ENCODE assay signal across 8 cellular contexts in genomic region chr3:10551821-10552630, GRCh38. TPM values are rescaled to one million over a fixed set of nuclear protein-coding genes. Genes with fewer than 3 reads are reported as not detected.
DNase-seq lines count a peak whose midpoint lies in the region; ATAC-seq and TF ChIP-seq lines count a peak whose summit lies in the region.

No MANE protein-coding gene starts in this region.

- H3K36me3 Mint-ChIP-seq in WTC11: no peaks in the 10 kb centered on the region

- CTCF ChIA-PET in WTC11 (lab: Charles Lee): interaction anchor here (1.1 to 2.0 kb wide), 3 partner anchors 40 to 186 kb away, joined by 3 to 4 read pairs (median 3); no protein-coding TSS in a partner anchor

- no peak overlapping the region for H3K4me3 Mint-ChIP-seq in WTC11

- DNase-seq in RPMI7951 (ENCODE audit: low read depth) (peak; percentile 89), left ventricle myocardium superior (peak; percentile 49), kidney tubule cell (ENCODE audit: low spot score) (no peak), WTC11 (ENCODE audit: low spot score) (no peak)
- peak; percentile 48 to 56 for DNase-seq in activated T-helper 1 cell treated with anti-CD3 and anti-CD28 coated beads, Interleukin-2, amount 50 U/mL, for 16 hours (ENCODE audit: low read depth in 1 of 2, low spot score in 1 of 2)
- peak; percentile 72 for DNase-seq in stimulated activated CD8-positive, alpha-beta memory T cell treated with anti-CD3 and anti-CD28 coated beads, Interleukin-12 subunit alpha, Interleukin-12 subunit beta, amount 100 ng/mL, for 1 hour (ENCODE audit: low read depth)

- intact Hi-C loops in left ventricle myocardium superior (cut with micrococcal nuclease): no loop called here

- H3K4me1 Mint-ChIP-seq in WTC11: peaks cover 7% of the 10 kb centered on the region; the same call in 1 of the 2 replicates

- H3K27ac Mint-ChIP-seq in WTC11: no peak overlapping the region

- no peak for TF ChIP-seq CTCF in WTC11 (IDR thresholded peaks at IDR 0.05)

- ATAC-seq in GM18498 (IDR thresholded peaks at IDR 0.05; ENCODE audit: unreplicated experiment) (peak; percentile 71), left ventricle myocardium superior (no peak), WTC11 (no peak), GM19467 (IDR thresholded peaks at IDR 0.05; ENCODE audit: unreplicated experiment) (no peak)

- H3K9me3 Mint-ChIP-seq in WTC11: no peaks in the 10 kb centered on the region

- no peaks in the 10 kb centered on the region for H3K27me3 Mint-ChIP-seq in WTC11 (ENCODE audit: low read depth)

- POLR2A ChIA-PET in WTC11 (lab: Charles Lee): no interaction called here

TF ChIP-seq in WTC11, 78 proteins besides CTCF, POLR2A, EP300 and RAD21 (continues in another document):
- TF ChIP-seq AR (CRISPR knock-in tag; IDR thresholded peaks at IDR 0.05): no peak
- TF ChIP-seq ZNF423 (CRISPR knock-in tag; IDR thresholded peaks at IDR 0.05): no peak
- no peak for TF ChIP-seq GRHL2 (CRISPR knock-in tag; IDR thresholded peaks at IDR 0.05; ENCODE audit: insufficient replicate concordance, severe bottlenecking)
- no peak for TF ChIP-seq NFATC4 (CRISPR knock-in tag; IDR thresholded peaks at IDR 0.05)
- no peak for TF ChIP-seq ZBTB21 (CRISPR knock-in tag; IDR thresholded peaks at IDR 0.05; ENCODE audit: borderline replicate concordance)
- no peak for TF ChIP-seq CREM (CRISPR knock-in tag; IDR thresholded peaks at IDR 0.05)
- TF ChIP-seq CBFB (CRISPR knock-in tag; IDR thresholded peaks at IDR 0.05; ENCODE audit: low read depth): no peak
- TF ChIP-seq NR3C1 (CRISPR knock-in tag; conservative IDR thresholded peaks at IDR 0.05; ENCODE audit: low read depth): no peak
- no peak for TF ChIP-seq ZNF121 (CRISPR knock-in tag; IDR thresholded peaks at IDR 0.05)
- TF ChIP-seq CDX4 (CRISPR knock-in tag; IDR thresholded peaks at IDR 0.05; ENCODE audit: borderline replicate concordance): no peak
- no peak for TF ChIP-seq AFF4 (CRISPR knock-in tag; IDR thresholded peaks at IDR 0.05; ENCODE audit: borderline replicate concordance)
- no peak for TF ChIP-seq PRDM15 (CRISPR knock-in tag; IDR thresholded peaks at IDR 0.05)
- no peak for TF ChIP-seq HMGA2 (CRISPR knock-in tag; IDR thresholded peaks at IDR 0.05)
- TF ChIP-seq USF2 (CRISPR knock-in tag; IDR thresholded peaks at IDR 0.05): no peak

RNA-seq across cellular contexts. Expression of gene ATP2B2, which starts 46.6 kb away (rescaled TPM):
- 0.39 and 0.72 TPM in 2 replicates for total RNA-seq in RPMI7951 (2014; rRNA removed; shearing (Covaris generic))
- not detected for total RNA-seq in left ventricle myocardium superior
- 0.48 to 0.62 TPM (median 0.57 TPM) in 3 replicates for total RNA-seq in WTC11 (2021)

Comparison
In these comparisons a context has a peak if more than half of its experiments do, and no peak if none do; other contexts are left out.
1. DNase-seq: peak in RPMI7951 (single experiment), activated T-helper 1 cell treated with anti-CD3 and anti-CD28 coated beads, Interleukin-2, amount 50 U/mL, for 16 hours (2 of 2), left ventricle myocardium superior (single experiment) and stimulated activated CD8-positive, alpha-beta memory T cell treated with anti-CD3 and anti-CD28 coated beads, Interleukin-12 subunit alpha, Interleukin-12 subunit beta, amount 100 ng/mL, for 1 hour (single experiment); none in kidney tubule cell (single experiment) and WTC11 (single experiment).